17 cellular contexts compared by ENCODE assay signal in the genomic region with DNA sequence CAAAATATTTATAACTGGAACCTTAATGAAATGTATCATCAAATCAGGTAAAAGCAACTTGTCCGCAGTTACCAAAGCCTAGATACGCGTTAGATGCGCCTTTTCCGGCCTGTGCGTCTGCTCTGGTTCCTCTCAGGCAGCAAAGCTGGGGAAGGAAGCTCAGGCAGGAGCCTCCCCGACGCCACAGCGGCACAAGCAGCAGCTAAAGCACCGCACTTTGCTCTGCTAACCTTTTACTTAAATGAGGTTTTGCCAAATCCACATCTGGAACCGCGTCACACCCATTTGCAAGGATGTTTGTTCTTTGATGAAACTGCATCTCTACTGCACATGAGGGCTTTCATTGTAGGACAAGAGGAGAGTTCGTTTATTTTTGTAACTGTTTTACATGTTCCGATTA. TPM values are rescaled to one million over a fixed set of nuclear protein-coding genes. Genes with fewer than 3 reads are reported as not detected.
DNase-seq lines count a peak whose midpoint lies in the region; TF ChIP-seq lines count a peak whose summit lies in the region.
"Had no signal": no experiment of that assay in that cellular context is flagged by ENCODE, and none has a peak within 500 bp of the region (broad histone marks: within the 10 kb centered on the region; RNA-seq: fewer than 3 reads in every experiment).

No MANE protein-coding gene starts in this region.

- no peaks in the 10 kb centered on the region for H3K9me3 ChIP-seq in adipocyte (ENCODE audit: control insufficient read depth, low read length)
- peaks cover 0 to 5% (median 0%) of the 10 kb centered on the region in 8 donors for H3K9me3 ChIP-seq in spleen
- H3K9me3 ChIP-seq: Peyer's patch had no signal

- peak overlapping the region; percentile 91 for H3K9ac ChIP-seq in adipocyte (ENCODE audit: low read length)
- H3K9ac ChIP-seq: BLaER1 treated with 17β-estradiol and CSF1 and Interleukin-3, amounts not matched to agents 10 nM and 100 nM had no signal

- H3K27me3 ChIP-seq in adipocyte (replicated peaks; ENCODE audit: control insufficient read depth, insufficient read depth, low read length) (no peaks in the 10 kb centered on the region), spleen (replicated peaks in 1 of 7) (no peaks in the 10 kb centered on the region)
- H3K27me3 ChIP-seq: BLaER1 treated with 17β-estradiol and CSF1 and Interleukin-3, amounts not matched to agents 10 nM and 100 nM; Peyer's patch had no signal

- peak overlapping the region in 1 of 8 donors; percentile 13 for H3K27ac ChIP-seq in spleen
- H3K27ac ChIP-seq: BLaER1 treated with 17β-estradiol and CSF1 and Interleukin-3, amounts not matched to agents 10 nM and 100 nM; Peyer's patch had no signal

- DNase-seq in Daoy (ENCODE audit: low read depth) (peak; percentile 42), adipocyte (ENCODE audit: low read depth) (no peak), foreskin fibroblast (peak; percentile 56 to 86), spleen (peak; percentile 63), cerebellum (ENCODE audit: low spot score) (no peak), SK-N-DZ (ENCODE audit: low spot score) (no peak), T-helper 1 cell (no peak)
- DNase-seq: H7, MM.1S, NCI-H1417, NCI-H1930, NCI-H2171, NCI-H446 treated with DMSO at 0.1 percent for 48 hours, NCI-H774, SHP77 had no signal

- intact Hi-C loops in spleen (cut with DNase I; ENCODE audit: low total_unique reads): no loop called here

- H3K4me1 ChIP-seq in adipocyte (ENCODE audit: control insufficient read depth, insufficient read depth, low read length) (peaks cover 65% of the 10 kb centered on the region), spleen (peaks cover 0 to 32% (median 23%) of the 10 kb centered on the region in 6 donors)

- no peak for TF ChIP-seq POLR2A in spleen (IDR thresholded peaks at IDR 0.05)

- peak overlapping the region; percentile 4 for H3K4me3 ChIP-seq in adipocyte (ENCODE audit: low read length)
- H3K4me3 ChIP-seq in foreskin fibroblast (ENCODE audit: low read depth in 1 of 2, low read length in 2 of 2): no peak overlapping the region
- H3K4me3 ChIP-seq in spleen: no peak overlapping the region
- H3K4me3 ChIP-seq: BLaER1 treated with 17β-estradiol and CSF1 and Interleukin-3, amounts not matched to agents 10 nM and 100 nM; Peyer's patch had no signal

- peaks cover 62% of the 10 kb centered on the region for H3K36me3 ChIP-seq in adipocyte (ENCODE audit: control insufficient read depth, insufficient read depth, low read length, severe bottlenecking)
- H3K36me3 ChIP-seq in spleen: peaks cover 0 to 4% (median 0%) of the 10 kb centered on the region in 6 donors
- H3K36me3 ChIP-seq: BLaER1 treated with 17β-estradiol and CSF1 and Interleukin-3, amounts not matched to agents 10 nM and 100 nM; Peyer's patch had no signal

- TF ChIP-seq CTCF in foreskin fibroblast (IDR thresholded peaks at IDR 0.05; ENCODE audit: low read depth, low read length) (no peak), spleen (IDR thresholded peaks at IDR 0.05 in 8 of 11, conservative IDR thresholded peaks at IDR 0.05 in 3 of 11) (no peak)

- 86 to 94% (median 92%) methylated on average over 14 of the region's 14 CpGs for WGBS in spleen, 5 donors

RNA-seq across cellular contexts. Expression of a gene that starts 36.8 kb away (rescaled TPM):
- total RNA-seq in Daoy (2014; rRNA removed; shearing (Covaris generic)): 12.5 and 16.1 TPM in 2 replicates
- 10 to 100 TPM in 2 of 7 donors, 1 to 10 TPM in 5; 2.5 to 24.9 (median 8.1) TPM for total RNA-seq in spleen
- polyA plus RNA-seq in spleen: 1 to 10 TPM; 1.2 to 2.7 (median 1.5) TPM
- total RNA-seq in cerebellum: 5.8 TPM
- 0.07 TPM in 1 of 2 replicates, not detected in the other for polyA plus RNA-seq in SK-N-DZ (2014; cell fraction: cytosol; rRNA removed)
- not detected in 2 replicates for polyA plus RNA-seq in SK-N-DZ (2014; cell fraction: nucleus; rRNA removed)

Comparison
In these comparisons a context has a peak if more than half of its experiments do, and no peak if none do; other contexts are left out.
1. DNase-seq: peak in Daoy (single experiment), foreskin fibroblast (2 of 2) and spleen (single experiment); none in adipocyte (single experiment), cerebellum (single experiment), SK-N-DZ (single experiment) and T-helper 1 cell (0 of 5).